Comparison of ENCODE assay signal across 8 cellular contexts in genomic region chr21:46458315-46459023, GRCh38. TPM values are rescaled to one million over a fixed set of nuclear protein-coding genes. Genes with fewer than 3 reads are reported as not detected.
A peak's percentile ranks its signal among the peaks of the same experiment; 100 is the strongest.
DNase-seq lines count a peak whose midpoint lies in the region; ATAC-seq and TF ChIP-seq lines count a peak whose summit lies in the region.

A gene with protein sequence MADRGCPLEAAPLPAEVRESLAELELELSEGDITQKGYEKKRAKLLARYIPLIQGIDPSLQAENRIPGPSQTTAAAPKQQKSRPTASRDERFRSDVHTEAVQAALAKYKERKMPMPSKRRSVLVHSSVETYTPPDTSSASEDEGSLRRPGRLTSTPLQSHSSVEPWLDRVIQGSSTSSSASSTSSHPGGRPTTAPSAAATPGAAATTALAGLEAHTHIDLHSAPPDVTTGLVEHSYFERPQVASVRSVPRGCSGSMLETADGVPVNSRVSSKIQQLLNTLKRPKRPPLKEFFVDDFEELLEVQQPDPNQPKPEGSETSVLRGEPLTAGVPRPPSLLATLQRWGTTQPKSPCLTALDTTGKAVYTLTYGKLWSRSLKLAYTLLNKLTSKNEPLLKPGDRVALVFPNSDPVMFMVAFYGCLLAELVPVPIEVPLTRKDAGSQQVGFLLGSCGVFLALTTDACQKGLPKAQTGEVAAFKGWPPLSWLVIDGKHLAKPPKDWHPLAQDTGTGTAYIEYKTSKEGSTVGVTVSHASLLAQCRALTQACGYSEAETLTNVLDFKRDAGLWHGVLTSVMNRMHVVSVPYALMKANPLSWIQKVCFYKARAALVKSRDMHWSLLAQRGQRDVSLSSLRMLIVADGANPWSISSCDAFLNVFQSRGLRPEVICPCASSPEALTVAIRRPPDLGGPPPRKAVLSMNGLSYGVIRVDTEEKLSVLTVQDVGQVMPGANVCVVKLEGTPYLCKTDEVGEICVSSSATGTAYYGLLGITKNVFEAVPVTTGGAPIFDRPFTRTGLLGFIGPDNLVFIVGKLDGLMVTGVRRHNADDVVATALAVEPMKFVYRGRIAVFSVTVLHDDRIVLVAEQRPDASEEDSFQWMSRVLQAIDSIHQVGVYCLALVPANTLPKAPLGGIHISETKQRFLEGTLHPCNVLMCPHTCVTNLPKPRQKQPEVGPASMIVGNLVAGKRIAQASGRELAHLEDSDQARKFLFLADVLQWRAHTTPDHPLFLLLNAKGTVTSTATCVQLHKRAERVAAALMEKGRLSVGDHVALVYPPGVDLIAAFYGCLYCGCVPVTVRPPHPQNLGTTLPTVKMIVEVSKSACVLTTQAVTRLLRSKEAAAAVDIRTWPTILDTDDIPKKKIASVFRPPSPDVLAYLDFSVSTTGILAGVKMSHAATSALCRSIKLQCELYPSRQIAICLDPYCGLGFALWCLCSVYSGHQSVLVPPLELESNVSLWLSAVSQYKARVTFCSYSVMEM (N-terminal part only) (plus strand): TSS chr21:46458891. CDS start chr21:46459132, 241 bp downstream.

- H3K27me3 Mint-ChIP-seq in CD4-positive, alpha-beta T cell, result no peaks in the 10 kb centered on the region
- H3K27me3 Mint-ChIP-seq in activated CD4-positive, alpha-beta memory T cell treated with anti-CD3 and anti-CD28 coated beads for 36 hours, result no peaks in the 10 kb centered on the region

- peaks cover 2 to 21% (median 16%) of the 10 kb centered on the region in 4 donors for H3K4me1 ChIP-seq in liver (ENCODE audit: control insufficient read depth in 4 of 4, insufficient read depth in 4 of 4, low read length in 3 of 4)

- intact Hi-C loops in CD4-positive, alpha-beta T cell (cut with DNase I, micrococcal nuclease), result loop anchor here in 1 of 2 experiments (1.0 to 5.0 kb wide), 4 partner anchors 94 to 228 kb away; partner anchors contain the start of genes C21orf58 and YBEY
- intact Hi-C loops in activated CD4-positive, alpha-beta memory T cell treated with anti-CD3 and anti-CD28 coated beads for 36 hours (cut with micrococcal nuclease), result loop anchor here (1.0 to 10.0 kb wide), 4 partner anchors 134 to 316 kb away; partner anchors contain the start of genes MCM3AP, PCNT, PRMT2 and YBEY

- POLR2A ChIA-PET in CD4-positive, alpha-beta T cell (lab: Charles Lee), result interaction anchor here (0.7 to 5.4 kb wide), 12 partner anchors 10 to 178 kb away, joined by 3 to 68 read pairs (median 5); partner anchors contain the start of gene PRMT2
- POLR2A ChIA-PET in activated CD4-positive, alpha-beta memory T cell treated with anti-CD3 and anti-CD28 coated beads for 36 hours (lab: Charles Lee), result interaction anchor here (0.8 to 1.6 kb wide), 5 partner anchors 16 to 177 kb away, joined by 3 to 7 read pairs (median 4); partner anchors contain the start of gene PRMT2

- peak within 1 kb of the TSS; percentile 89 to 90 for H3K9ac ChIP-seq in liver (ENCODE audit: low read depth in 1 of 2, low read length in 2 of 2)

- peaks cover 0 to 2% (median 0%) of the 10 kb centered on the region in 4 donors for H3K36me3 ChIP-seq in liver (ENCODE audit: control insufficient read depth in 4 of 4, insufficient read depth in 3 of 4, low read depth in 1 of 4, low read length in 3 of 4)

- peak within 1 kb of the TSS; percentile 92 to 95 (median 95) for H3K4me3 ChIP-seq in liver (ENCODE audit: low read depth in 1 of 3, low read length in 3 of 3)

- H3K27me3 ChIP-seq in CD4-positive, alpha-beta T cell (ENCODE audit: control insufficient read depth, insufficient read depth, low read length), result no peaks in the 10 kb centered on the region
- no peaks in the 10 kb centered on the region for H3K27me3 ChIP-seq in liver (ENCODE audit: control insufficient read depth in 4 of 4, insufficient read depth in 4 of 4, low read length in 3 of 4)

- H3K4me3 Mint-ChIP-seq in CD4-positive, alpha-beta T cell, result peak within 1 kb of the TSS; percentile 94
- H3K4me3 Mint-ChIP-seq in activated CD4-positive, alpha-beta memory T cell treated with anti-CD3 and anti-CD28 coated beads for 36 hours, result peak within 1 kb of the TSS; percentile 90

- H3K9me3 Mint-ChIP-seq in CD4-positive, alpha-beta T cell, result no peaks in the 10 kb centered on the region
- H3K9me3 Mint-ChIP-seq in activated CD4-positive, alpha-beta memory T cell treated with anti-CD3 and anti-CD28 coated beads for 36 hours, result no peaks in the 10 kb centered on the region

- H3K9me3 ChIP-seq in CD4-positive, alpha-beta T cell (ENCODE audit: control insufficient read depth, low read length), result no peaks in the 10 kb centered on the region
- H3K9me3 ChIP-seq in liver (ENCODE audit: control insufficient read depth in 4 of 4, low read length in 3 of 4), result no peaks in the 10 kb centered on the region

- H3K27ac ChIP-seq in CD4-positive, alpha-beta T cell (ENCODE audit: low read depth, low read length), result peak within 1 kb of the TSS; percentile 86
- H3K27ac ChIP-seq in liver (ENCODE audit: low read depth in 1 of 2, low read length in 2 of 2), result peak within 1 kb of the TSS; percentile 89 to 91

- ATAC-seq in CD4-positive, alpha-beta T cell (ENCODE audit: poor library complexity), result peak; percentile 97
- ATAC-seq in GM19455 (IDR thresholded peaks at IDR 0.05; ENCODE audit: unreplicated experiment), result peak; percentile 93

- peaks cover 63% of the 10 kb centered on the region for H3K4me1 Mint-ChIP-seq in CD4-positive, alpha-beta T cell (ENCODE audit: low read depth)
- H3K4me1 Mint-ChIP-seq in activated CD4-positive, alpha-beta memory T cell treated with anti-CD3 and anti-CD28 coated beads for 36 hours (ENCODE audit: low read depth), result peaks cover 42% of the 10 kb centered on the region

- under 1% methylated on average over 91 of the region's 91 CpGs for WGBS in liver

- TF ChIP-seq RAD21 in liver (IDR thresholded peaks at IDR 0.05), result peak in 1 of 2 donors; percentile 21

- H3K36me3 Mint-ChIP-seq in CD4-positive, alpha-beta T cell (ENCODE audit: low read depth), result peaks cover 31% of the 10 kb centered on the region
- peaks cover 20% of the 10 kb centered on the region for H3K36me3 Mint-ChIP-seq in activated CD4-positive, alpha-beta memory T cell treated with anti-CD3 and anti-CD28 coated beads for 36 hours

- DNase-seq in CD4-positive, alpha-beta T cell, result peak; percentile 85 to 95 (median 92)
- DNase-seq in HK-2 (ENCODE audit: unreplicated experiment) (peak; percentile 93), NCI-H82 treated with DMSO at 0.1 percent for 48 hours (lab: John Stamatoyannopoulos, UW; ENCODE audit: unreplicated experiment) (peak; percentile 77), dermis microvascular lymphatic vessel endothelial cell (ENCODE audit: low read depth in 2 of 2) (peak; percentile 88 to 98)
- DNase-seq in activated CD4-positive, alpha-beta memory T cell treated with anti-CD3 and anti-CD28 coated beads for 36 hours, result peak; percentile 96
- peak; percentile 91 for DNase-seq in stimulated activated CD4-positive, alpha-beta T cell treated with anti-CD3 and anti-CD28 coated beads, Interleukin-4, amount 100 ng/mL, for 1 hour

- no peak for TF ChIP-seq CTCF in CD4-positive, alpha-beta T cell (IDR thresholded peaks at IDR 0.05)
- no peak for TF ChIP-seq CTCF in liver (IDR thresholded peaks at IDR 0.05; ENCODE audit: low read depth, low read length, missing input control)

- peak within 1 kb of the TSS; percentile 93 for H3K27ac Mint-ChIP-seq in CD4-positive, alpha-beta T cell
- peak within 1 kb of the TSS; percentile 81 for H3K27ac Mint-ChIP-seq in activated CD4-positive, alpha-beta memory T cell treated with anti-CD3 and anti-CD28 coated beads for 36 hours

- CTCF ChIA-PET in CD4-positive, alpha-beta T cell (lab: Charles Lee), result interaction anchor here (1.0 to 1.1 kb wide), 2 partner anchors 9 to 181 kb away, joined by 3 to 4 read pairs; no protein-coding TSS in a partner anchor
- CTCF ChIA-PET in activated CD4-positive, alpha-beta memory T cell treated with anti-CD3 and anti-CD28 coated beads for 36 hours (lab: Charles Lee), result interaction anchor here (0.9 to 1.3 kb wide), 3 partner anchors 11 to 315 kb away, joined by 3 to 6 read pairs (median 4); no protein-coding TSS in a partner anchor

TF ChIP-seq in liver, 16 proteins besides CTCF, POLR2A, EP300 and RAD21:
- TF ChIP-seq EGR1 (IDR thresholded peaks at IDR 0.05; ENCODE audit: low read depth in 2 of 2) (peak in 1 of 2 donors; percentile 67), SP1 (IDR thresholded peaks at IDR 0.05) (peak; percentile 67), FOXA1 (IDR thresholded peaks at IDR 0.05) (no peak), YY1 (IDR thresholded peaks at IDR 0.05) (peak; percentile 76)
- TF ChIP-seq, protein P1, sequence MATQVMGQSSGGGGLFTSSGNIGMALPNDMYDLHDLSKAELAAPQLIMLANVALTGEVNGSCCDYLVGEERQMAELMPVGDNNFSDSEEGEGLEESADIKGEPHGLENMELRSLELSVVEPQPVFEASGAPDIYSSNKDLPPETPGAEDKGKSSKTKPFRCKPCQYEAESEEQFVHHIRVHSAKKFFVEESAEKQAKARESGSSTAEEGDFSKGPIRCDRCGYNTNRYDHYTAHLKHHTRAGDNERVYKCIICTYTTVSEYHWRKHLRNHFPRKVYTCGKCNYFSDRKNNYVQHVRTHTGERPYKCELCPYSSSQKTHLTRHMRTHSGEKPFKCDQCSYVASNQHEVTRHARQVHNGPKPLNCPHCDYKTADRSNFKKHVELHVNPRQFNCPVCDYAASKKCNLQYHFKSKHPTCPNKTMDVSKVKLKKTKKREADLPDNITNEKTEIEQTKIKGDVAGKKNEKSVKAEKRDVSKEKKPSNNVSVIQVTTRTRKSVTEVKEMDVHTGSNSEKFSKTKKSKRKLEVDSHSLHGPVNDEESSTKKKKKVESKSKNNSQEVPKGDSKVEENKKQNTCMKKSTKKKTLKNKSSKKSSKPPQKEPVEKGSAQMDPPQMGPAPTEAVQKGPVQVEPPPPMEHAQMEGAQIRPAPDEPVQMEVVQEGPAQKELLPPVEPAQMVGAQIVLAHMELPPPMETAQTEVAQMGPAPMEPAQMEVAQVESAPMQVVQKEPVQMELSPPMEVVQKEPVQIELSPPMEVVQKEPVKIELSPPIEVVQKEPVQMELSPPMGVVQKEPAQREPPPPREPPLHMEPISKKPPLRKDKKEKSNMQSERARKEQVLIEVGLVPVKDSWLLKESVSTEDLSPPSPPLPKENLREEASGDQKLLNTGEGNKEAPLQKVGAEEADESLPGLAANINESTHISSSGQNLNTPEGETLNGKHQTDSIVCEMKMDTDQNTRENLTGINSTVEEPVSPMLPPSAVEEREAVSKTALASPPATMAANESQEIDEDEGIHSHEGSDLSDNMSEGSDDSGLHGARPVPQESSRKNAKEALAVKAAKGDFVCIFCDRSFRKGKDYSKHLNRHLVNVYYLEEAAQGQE (IDR thresholded peaks at IDR 0.05), result peak; percentile 50

RNA-seq across cellular contexts. Expression of the gene that starts here (rescaled TPM):
- total RNA-seq in CD4-positive, alpha-beta T cell, result 10 to 100 TPM; 61.2 to 66.1 TPM
- total RNA-seq in activated CD4-positive, alpha-beta memory T cell treated with anti-CD3 and anti-CD28 coated beads for 36 hours, result 10 to 100 TPM; 32.0 to 35.3 TPM
- total RNA-seq in dermis microvascular lymphatic vessel endothelial cell (19.0 and 27.8 TPM in 2 replicates), liver (10 to 100 TPM in 1 of 2 donors, 1 to 10 TPM in 1; 9.6 to 21.7 TPM)
- polyA plus RNA-seq in liver, result 1 to 10 TPM; 3.8 to 5.3 TPM

Comparison
In these comparisons a context has a peak if more than half of its experiments do, and no peak if none do; other contexts are left out.
1. Peak in every context shown above with its lines: DNase-seq, ATAC-seq, H3K4me3 ChIP-seq and H3K27ac ChIP-seq.